Comparison of ENCODE assay signal across 13 cellular contexts in the genomic region with DNA sequence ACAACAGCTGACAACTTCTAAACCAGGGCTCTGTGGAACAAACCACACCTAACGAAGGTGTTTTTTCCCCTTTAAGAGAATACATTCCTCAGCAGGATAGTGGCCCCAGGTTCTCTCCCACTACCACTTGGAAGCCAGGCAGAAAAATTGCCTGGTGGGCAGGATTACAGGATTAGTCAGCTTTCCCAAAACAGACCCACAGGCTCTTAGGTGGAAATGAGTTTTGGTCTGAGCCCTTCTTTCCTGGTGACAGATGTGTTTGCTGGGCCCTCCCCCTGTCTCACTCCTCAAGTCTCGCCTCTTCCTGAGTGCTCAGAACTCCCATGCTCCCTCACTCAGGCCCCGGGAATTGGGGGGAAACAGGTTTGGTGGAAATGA.
A peak's percentile ranks its signal among the peaks of the same experiment; 100 is the strongest.
DNase-seq lines count a peak whose midpoint lies in the region; ATAC-seq and TF ChIP-seq lines count a peak whose summit lies in the region.
"Had no signal": no experiment of that assay in that cellular context is flagged by ENCODE, and none has a peak within 500 bp of the region (broad histone marks: within the 10 kb centered on the region; RNA-seq: fewer than 3 reads in every experiment).

No MANE protein-coding gene starts in this region.

- POLR2A ChIA-PET in CD4-positive, alpha-beta memory T cell (lab: Charles Lee; ENCODE audit: partially characterized antibody): no interaction called here

- no peaks in the 10 kb centered on the region for H3K36me3 ChIP-seq in ascending aorta
- no peaks in the 10 kb centered on the region for H3K36me3 ChIP-seq in hepatocyte (replicated peaks; ENCODE audit: insufficient read depth, low read depth)
- H3K36me3 ChIP-seq in stomach smooth muscle (ENCODE audit: control insufficient read depth in 2 of 2, insufficient read depth in 2 of 2, low read length in 2 of 2): no peaks in the 10 kb centered on the region
- no peaks in the 10 kb centered on the region for H3K36me3 ChIP-seq in CD4-positive, alpha-beta memory T cell (ENCODE audit: insufficient read depth, low read length)

- no peak overlapping the region for H2BK15ac ChIP-seq in H9 (ENCODE audit: low read depth, low read length)

- H3K27me3 Mint-ChIP-seq in H9 (ENCODE audit: low read depth): peaks cover 2% of the 10 kb centered on the region; the same call in 1 of the 2 replicates
- H3K27me3 Mint-ChIP-seq in activated CD4-positive, alpha-beta T cell treated with anti-CD3 and anti-CD28 coated beads, Interleukin-2, amount 10 ng/mL, durations not matched to agents 24 days and 14 days: no peaks in the 10 kb centered on the region
- H3K27me3 Mint-ChIP-seq in CD4-positive, alpha-beta memory T cell: no peaks in the 10 kb centered on the region
- H3K27me3 Mint-ChIP-seq: progenitor cell of endocrine pancreas had no signal

- H3K18ac ChIP-seq in H9 (ENCODE audit: insufficient read length, low read depth, low read length): no peak overlapping the region

- H3K4me1 Mint-ChIP-seq in H9: peaks cover 50 to 57% of the 10 kb centered on the region in 2 experiments
- H3K4me1 Mint-ChIP-seq in activated CD4-positive, alpha-beta T cell treated with anti-CD3 and anti-CD28 coated beads, Interleukin-2, amount 10 ng/mL, durations not matched to agents 24 days and 14 days: no peaks in the 10 kb centered on the region
- H3K4me1 Mint-ChIP-seq in CD4-positive, alpha-beta memory T cell: peaks cover 0 to 4% (median 0%) of the 10 kb centered on the region in 4 donors

- H4K91ac ChIP-seq in H9 (ENCODE audit: insufficient read length, low read depth, low read length): no peak overlapping the region

- no peak overlapping the region for H3K56ac ChIP-seq in H9 (ENCODE audit: insufficient read length, low read depth, low read length)

- no peaks in the 10 kb centered on the region for H3K9me2 ChIP-seq in hepatocyte (replicated peaks; ENCODE audit: insufficient read depth)

- H4K20me1 ChIP-seq in H9 (ENCODE audit: control insufficient read depth, insufficient read depth, insufficient read length) (no peaks in the 10 kb centered on the region), hepatocyte (ENCODE audit: insufficient read depth, poor library complexity, severe bottlenecking) (no peaks in the 10 kb centered on the region)

- H3K4ac ChIP-seq in H9 (ENCODE audit: low read depth, low read length): no peak overlapping the region

- no peak overlapping the region for H2BK12ac ChIP-seq in H9 (ENCODE audit: insufficient read length, low read depth, low read length)

- no peak overlapping the region for H2BK120ac ChIP-seq in H9 (ENCODE audit: low read depth, low read length, poor library complexity, severe bottlenecking)

- H3K79me2 ChIP-seq in H9 (ENCODE audit: insufficient read depth, low read length) (no peaks in the 10 kb centered on the region), hepatocyte (no peaks in the 10 kb centered on the region)

- H4K5ac ChIP-seq in H9 (ENCODE audit: insufficient read length, low read depth, low read length): no peak overlapping the region

- H3K27ac ChIP-seq in H9 (ENCODE audit: insufficient read length, low read depth, low read length) (no peak overlapping the region), ascending aorta (peak overlapping the region; percentile 70 to 97), hepatocyte (peak overlapping the region; percentile 80), stomach smooth muscle (ENCODE audit: low read length) (peak overlapping the region; percentile 60)
- H3K27ac ChIP-seq in CD4-positive, alpha-beta memory T cell (ENCODE audit: low read depth, low read length): no peak overlapping the region

- H3K4me3 ChIP-seq in ascending aorta (no peak overlapping the region), hepatocyte (no peak overlapping the region), stomach smooth muscle (ENCODE audit: low read length in 2 of 2) (no peak overlapping the region)
- no peak overlapping the region for H3K4me3 ChIP-seq in CD4-positive, alpha-beta memory T cell (ENCODE audit: low read length in 2 of 2)

- H3K27me3 ChIP-seq in H9 (ENCODE audit: insufficient read depth, low read length) (no peaks in the 10 kb centered on the region), ascending aorta (no peaks in the 10 kb centered on the region), hepatocyte (no peaks in the 10 kb centered on the region), stomach smooth muscle (ENCODE audit: control insufficient read depth in 1 of 2, insufficient read depth in 2 of 2, low read length in 2 of 2) (no peaks in the 10 kb centered on the region)
- no peaks in the 10 kb centered on the region for H3K27me3 ChIP-seq in CD4-positive, alpha-beta memory T cell (ENCODE audit: insufficient read depth, low read length)

- H3K4me2 ChIP-seq in H9 (ENCODE audit: insufficient read depth, insufficient read length, low read length): no peak overlapping the region
- no peak overlapping the region for H3K4me2 ChIP-seq in hepatocyte

- H3K9me3 Mint-ChIP-seq in H9: no peaks in the 10 kb centered on the region
- H3K9me3 Mint-ChIP-seq in activated CD4-positive, alpha-beta T cell treated with anti-CD3 and anti-CD28 coated beads, Interleukin-2, amount 10 ng/mL, durations not matched to agents 24 days and 14 days: no peaks in the 10 kb centered on the region
- H3K9me3 Mint-ChIP-seq in CD4-positive, alpha-beta memory T cell: peaks cover 0 to 1% (median 0%) of the 10 kb centered on the region in 8 donors
- H3K9me3 Mint-ChIP-seq: CD14-positive monocyte; dendritic cell treated with granulocyte-macrophage colony-stimulating factor and Interleukin-4, amounts not matched to agents 40 ng/mL and 50 ng/mL, for 4 days had no signal

- no peak overlapping the region for H3T11ph ChIP-seq in H9 (ENCODE audit: low read length)

- H2BK20ac ChIP-seq in H9 (ENCODE audit: low read depth, low read length, poor library complexity, severe bottlenecking): no peak overlapping the region

- no peak overlapping the region for H3K14ac ChIP-seq in H9 (ENCODE audit: insufficient read depth, low read length)

- intact Hi-C loops in ascending aorta (cut with DNase I): no loop called here
- intact Hi-C loops in activated CD4-positive, alpha-beta T cell treated with anti-CD3 and anti-CD28 coated beads, Interleukin-2, amount 10 ng/mL, durations not matched to agents 24 days and 14 days (cut with micrococcal nuclease): no loop called here
- intact Hi-C loops in CD4-positive, alpha-beta memory T cell (cut with micrococcal nuclease): no loop called here

- H2BK5ac ChIP-seq in H9 (ENCODE audit: insufficient read length, low read length): no peak overlapping the region

- H3K9ac ChIP-seq in H9 (ENCODE audit: extremely low read depth, insufficient read length, low read length): no peak overlapping the region
- no peak overlapping the region for H3K9ac ChIP-seq in stomach smooth muscle (ENCODE audit: low read length in 2 of 2)

- H2AFZ ChIP-seq in H9 (ENCODE audit: low read length) (no peak overlapping the region), hepatocyte (no peak overlapping the region)

- ATAC-seq in HG02938 (IDR thresholded peaks at IDR 0.05; ENCODE audit: unreplicated experiment): no peak

- no peak overlapping the region for H4K8ac ChIP-seq in H9 (replicated peaks; ENCODE audit: insufficient read length, low read depth, low read length)

- no CpG with 5 or more reads among the region's 3 CpGs for WGBS in H9 (ENCODE audit: extremely low coverage, insufficient read length, low lambda C conversion rate)
- 59% methylated on average over 3 of the region's 3 CpGs for WGBS in hepatocyte (ENCODE audit: low lambda C conversion rate, missing lambda C conversion rate)

- H3K23me2 ChIP-seq in H9 (ENCODE audit: insufficient read length, low read depth, low read length, poor library complexity, severe bottlenecking): no peaks in the 10 kb centered on the region

- CTCF ChIA-PET in CD4-positive, alpha-beta memory T cell (lab: Charles Lee; ENCODE audit: partially characterized antibody): no interaction called here

- H3K79me1 ChIP-seq in H9 (ENCODE audit: insufficient read depth, low read depth, low read length, poor library complexity, severe bottlenecking): no peaks in the 10 kb centered on the region

- H2AK5ac ChIP-seq in H9 (ENCODE audit: insufficient read length, low read length): no peak overlapping the region

- H3K4me1 ChIP-seq in H9 (ENCODE audit: insufficient read depth, low read length): peaks cover 8% of the 10 kb centered on the region; the same call in 1 of the 2 replicates
- H3K4me1 ChIP-seq in ascending aorta: peaks cover 14 to 70% of the 10 kb centered on the region in 2 donors
- H3K4me1 ChIP-seq in hepatocyte (ENCODE audit: insufficient read depth): peaks cover 79% of the 10 kb centered on the region
- peaks cover 60% of the 10 kb centered on the region for H3K4me1 ChIP-seq in stomach smooth muscle (ENCODE audit: control insufficient read depth, insufficient read depth, low read length)
- no peaks in the 10 kb centered on the region for H3K4me1 ChIP-seq in CD4-positive, alpha-beta memory T cell (ENCODE audit: insufficient read depth, low read length)

- no peak overlapping the region for H3K23ac ChIP-seq in H9 (ENCODE audit: insufficient read length, low read depth, low read length)

- no peaks in the 10 kb centered on the region for H3K36me3 Mint-ChIP-seq in H9 (ENCODE audit: insufficient read depth in 1 of 3, low read depth in 3 of 3)
- no peaks in the 10 kb centered on the region for H3K36me3 Mint-ChIP-seq in activated CD4-positive, alpha-beta T cell treated with anti-CD3 and anti-CD28 coated beads, Interleukin-2, amount 10 ng/mL, durations not matched to agents 24 days and 14 days (ENCODE audit: low read depth)
- H3K36me3 Mint-ChIP-seq in CD4-positive, alpha-beta memory T cell: no peaks in the 10 kb centered on the region
- H3K36me3 Mint-ChIP-seq: CD14-positive monocyte had no signal

- peak; percentile 32; the same call in 1 of the 3 replicates for TF ChIP-seq CTCF in H9 (conservative IDR thresholded peaks at IDR 0.05)
- no peak for TF ChIP-seq CTCF in ascending aorta (IDR thresholded peaks at IDR 0.05)
- no peak for TF ChIP-seq CTCF in hepatocyte (IDR thresholded peaks at IDR 0.05; ENCODE audit: poor library complexity)

- DNase-seq in H9 (no peak), ascending aorta (ENCODE audit: low spot score in 2 of 2) (no peak), hepatocyte (ENCODE audit: low spot score) (no peak), NCI-H146 (lab: John Stamatoyannopoulos, UW) (no peak)
- DNase-seq in activated CD4-positive, alpha-beta T cell treated with anti-CD3 and anti-CD28 coated beads, Interleukin-2, amount 10 ng/mL, durations not matched to agents 24 days and 14 days: no peak
- no peak for DNase-seq in CD4-positive, alpha-beta memory T cell
- DNase-seq: activated gamma-delta T cell, NCI-H774 had no signal

- H3K9me3 ChIP-seq in H9 (ENCODE audit: control insufficient read depth, low read depth, low read length) (no peaks in the 10 kb centered on the region), ascending aorta (no peaks in the 10 kb centered on the region), hepatocyte (ENCODE audit: low read depth) (no peaks in the 10 kb centered on the region), stomach smooth muscle (ENCODE audit: control insufficient read depth in 2 of 2, low read length in 2 of 2) (no peaks in the 10 kb centered on the region)
- H3K9me3 ChIP-seq in CD4-positive, alpha-beta memory T cell (ENCODE audit: control insufficient read depth in 1 of 2, low read length in 2 of 2): no peaks in the 10 kb centered on the region

- H3K4me3 Mint-ChIP-seq in H9: no peak overlapping the region
- H3K4me3 Mint-ChIP-seq in activated CD4-positive, alpha-beta T cell treated with anti-CD3 and anti-CD28 coated beads, Interleukin-2, amount 10 ng/mL, durations not matched to agents 24 days and 14 days: no peak overlapping the region
- no peak overlapping the region for H3K4me3 Mint-ChIP-seq in CD4-positive, alpha-beta memory T cell
- H3K4me3 Mint-ChIP-seq: CD14-positive monocyte; dendritic cell treated with granulocyte-macrophage colony-stimulating factor and Interleukin-4, amounts not matched to agents 40 ng/mL and 50 ng/mL, for 4 days had no signal

- H3K27ac Mint-ChIP-seq in H9: no peak overlapping the region; a peak in 1 of 7 replicates
- no peak overlapping the region for H3K27ac Mint-ChIP-seq in activated CD4-positive, alpha-beta T cell treated with anti-CD3 and anti-CD28 coated beads, Interleukin-2, amount 10 ng/mL, durations not matched to agents 24 days and 14 days
- no peak overlapping the region for H3K27ac Mint-ChIP-seq in CD4-positive, alpha-beta memory T cell

Comparison
In these comparisons a context has a peak if more than half of its experiments do, and no peak if none do; other contexts are left out.
1. H3K27ac ChIP-seq: peak in ascending aorta (2 of 2), hepatocyte (single experiment) and stomach smooth muscle (single experiment); none in H9 (single experiment) and CD4-positive, alpha-beta memory T cell (single experiment).